In genomic region chr18:46097853-46098615, GRCh38 we compare ENCODE assay signal across 8 cellular contexts. TPM values are rescaled to one million over a fixed set of nuclear protein-coding genes. Genes with fewer than 3 reads are reported as not detected.
DNase-seq lines count a peak whose midpoint lies in the region; ATAC-seq and TF ChIP-seq lines count a peak whose summit lies in the region.

Gene ATP5F1A (minus strand): TSS chr18:46098296. CDS start chr18:46098231, 65 bp downstream.

- H3K36me3 ChIP-seq in right atrium auricular region (peaks cover 26% of the 10 kb centered on the region), vagina (peaks cover 0 to 17% of the 10 kb centered on the region in 2 donors)

- peak within 1 kb of the TSS; percentile 97 for H3K27ac ChIP-seq in right atrium auricular region
- H3K27ac ChIP-seq in vagina: peak within 1 kb of the TSS; percentile 79

- peak in 1 of 2 donors; percentile 54 for TF ChIP-seq POLR2A in vagina (IDR thresholded peaks at IDR 0.05)

- H3K4me3 ChIP-seq in right atrium auricular region (peak within 1 kb of the TSS; percentile 89 to 100), vagina (peak within 1 kb of the TSS; percentile 62 to 78)

- H3K9me3 ChIP-seq in right atrium auricular region (no peaks in the 10 kb centered on the region), vagina (no peaks in the 10 kb centered on the region)

- peaks cover 0 to 42% of the 10 kb centered on the region in 2 donors for H3K4me1 ChIP-seq in right atrium auricular region
- H3K4me1 ChIP-seq in vagina: peaks cover 42% of the 10 kb centered on the region

- H3K27me3 ChIP-seq in right atrium auricular region (no peaks in the 10 kb centered on the region), vagina (no peaks in the 10 kb centered on the region)

- ATAC-seq in HG02642 (IDR thresholded peaks at IDR 0.05; ENCODE audit: poor library complexity, unreplicated experiment): peak; percentile 79

- DNase-seq in NCI-H128 (lab: John Stamatoyannopoulos, UW; ENCODE audit: unreplicated experiment) (peak; percentile 85), amniotic stem cell (lab: John Stamatoyannopoulos, UW) (peak; percentile 80), right atrium auricular region (ENCODE audit: low spot score) (peak; percentile 89), putamen (ENCODE audit: low spot score) (peak; percentile 87), vagina (ENCODE audit: extremely low spot score in 2 of 2) (peak in 1 of 2 donors; percentile 92)

- intact Hi-C loops in T-helper 1 cell treated with Interleukin-12 subunit alpha and Interleukin-12 subunit beta and Interleukin-4 antibody, amounts not matched to agents 30 ng/mL and 1 ng/mL, for 36 hours (cut with micrococcal nuclease): loop anchor here (1.0 to 5.0 kb wide), 5 partner anchors 25 to 561 kb away; partner anchors contain the start of genes EPG5 and PSTPIP2
- intact Hi-C loops in vagina (cut with DNase I): no loop called here

- TF ChIP-seq CTCF in GM12874 (IDR thresholded peaks at IDR 0.05; ENCODE audit: insufficient read depth, low read depth, low read length) (peak; percentile 16; the same call in 1 of the 2 replicates), right atrium auricular region (IDR thresholded peaks at IDR 0.05) (no peak), vagina (IDR thresholded peaks at IDR 0.05) (no peak)

RNA-seq across cellular contexts. Expression of gene ATP5F1A, which starts in this region (rescaled TPM):
- total RNA-seq in T-helper 1 cell treated with Interleukin-12 subunit alpha and Interleukin-12 subunit beta and Interleukin-4 antibody, amounts not matched to agents 30 ng/mL and 1 ng/mL, for 36 hours: 298 and 310 TPM in 2 replicates
- total RNA-seq in right atrium auricular region (1,000 to 10,000 TPM in 1 of 2 donors, 100 to 1,000 TPM in 1; 785 to 1,543 TPM), vagina (247 TPM)
